In the genomic region with DNA sequence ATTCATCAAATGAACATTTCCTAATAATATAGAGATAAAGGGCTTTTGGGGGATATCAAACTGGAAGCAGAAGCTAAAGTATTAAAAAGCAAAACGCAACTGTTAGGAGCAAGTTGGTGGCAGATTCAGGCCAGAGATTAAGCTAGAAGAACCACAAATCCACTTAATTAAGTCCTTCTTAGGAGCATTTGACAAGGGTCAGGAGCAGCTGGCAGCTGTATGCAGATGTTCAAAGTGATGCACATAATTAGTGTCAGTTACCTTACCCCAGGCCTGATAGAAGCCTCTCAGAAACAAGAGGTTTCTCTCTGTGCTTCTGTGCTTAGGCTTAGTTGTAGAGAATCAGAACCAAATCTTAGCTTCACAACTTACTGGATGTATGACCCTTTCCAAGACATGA, we compare ENCODE assay signal across 29 cellular contexts.
"Had no signal": no experiment of that assay in that cellular context is flagged by ENCODE, and none has a peak within 500 bp of the region (broad histone marks: within the 10 kb centered on the region; RNA-seq: fewer than 3 reads in every experiment).

No MANE protein-coding gene starts in this region.

- H3K4me1 ChIP-seq: prostate gland, upper lobe of left lung had no signal

- H3K36me3 ChIP-seq: neutrophil, pancreas, prostate gland, upper lobe of left lung had no signal

- ATAC-seq: activated CD4-positive, alpha-beta T cell treated with anti-CD3 and anti-CD28 coated beads for 36 hours; activated CD8-positive, alpha-beta memory T cell treated with anti-CD3 and anti-CD28 coated beads, Interleukin-2, amount 10 ng/mL, durations not matched to agents 7 days and 5 days; activated CD8-positive, alpha-beta T cell treated with anti-CD3 and anti-CD28 coated beads, Interleukin-2, amount 10 ng/mL, durations not matched to agents 7 days and 5 days; activated T-cell treated with anti-CD3 and anti-CD28 coated beads, Interleukin-2, amount 50 U/mL, for 72 hours; esophagus mucosa; left colon; pancreas; sciatic nerve; stimulated activated memory B cell treated with anti-CD40 and anti-IgM and Interleukin-4, amounts not matched to agents 10 μg/mL and 1 μg/mL and 100 μg/mL, for 72 hours; stimulated activated naive CD8-positive, alpha-beta T cell treated with anti-CD3 and anti-CD28 coated beads, Interleukin-15, amount 100 ng/mL, for 72 hours had no signal

- H3K27ac ChIP-seq: neutrophil, pancreas, prostate gland, skin epidermis, upper lobe of left lung had no signal

- H3K9me3 ChIP-seq: neutrophil, pancreas, prostate gland, upper lobe of left lung had no signal

- DNase-seq: activated CD4-positive, alpha-beta T cell treated with anti-CD3 and anti-CD28 coated beads for 36 hours; activated CD4-positive, CD25-positive, alpha-beta regulatory T cell; activated CD8-positive, alpha-beta memory T cell treated with anti-CD3 and anti-CD28 coated beads, Interleukin-2, amount 10 ng/mL, durations not matched to agents 7 days and 5 days; activated CD8-positive, alpha-beta T cell treated with anti-CD3 and anti-CD28 coated beads, Interleukin-2, amount 10 ng/mL, durations not matched to agents 7 days and 5 days; activated naive CD4-positive, alpha-beta T cell; activated T-cell treated with anti-CD3 and anti-CD28 coated beads, Interleukin-2, amount 50 U/mL, for 72 hours; anterior cingulate cortex; endodermal cell; foreskin fibroblast; head of caudate nucleus; hypothalamus; immature natural killer cell; kidney; left colon; mammary epithelial cell; nephron progenitor cell; pancreas; retina; stimulated activated CD4-positive, alpha-beta T cell treated with anti-CD3 and anti-CD28 coated beads, Interleukin-4, amount 100 ng/mL, for 4 hours; stimulated activated CD8-positive, alpha-beta memory T cell treated with anti-CD3 and anti-CD28 coated beads, Interleukin-4, amount 100 ng/mL, for 48 hours; stimulated activated naive CD8-positive, alpha-beta T cell treated with anti-CD3 and anti-CD28 coated beads, Interleukin-15, amount 100 ng/mL, for 72 hours; substantia nigra; upper lobe of left lung had no signal

- H3K27me3 ChIP-seq: neutrophil, pancreas, upper lobe of left lung had no signal

- H3K4me3 ChIP-seq: pancreas, prostate gland, skin epidermis, upper lobe of left lung had no signal
